ENCODE assay signal across 10 cellular contexts in genomic region chr20:10864076-10864672, GRCh38.
A peak's percentile ranks its signal among the peaks of the same experiment; 100 is the strongest.
DNase-seq lines count a peak whose midpoint lies in the region; ATAC-seq and TF ChIP-seq lines count a peak whose summit lies in the region.
"Had no signal": no experiment of that assay in that cellular context is flagged by ENCODE, and none has a peak within 500 bp of the region (broad histone marks: within the 10 kb centered on the region; RNA-seq: fewer than 3 reads in every experiment).

No MANE protein-coding gene starts in this region.

- H3K27ac ChIP-seq in A673 (ENCODE audit: low read depth, low read length, poor library complexity, severe bottlenecking) (no peak overlapping the region), adrenal gland (peak overlapping the region in 1 of 5 donors; percentile 18)
- H3K27ac ChIP-seq: BLaER1 treated with 17β-estradiol and CSF1 and Interleukin-3, amounts not matched to agents 10 nM and 100 nM had no signal

- CTCF ChIA-PET in A673 (lab: Charles Lee) = no interaction called here

- ATAC-seq in GM21381 (IDR thresholded peaks at IDR 0.05; ENCODE audit: unreplicated experiment) (no peak), HG02571 (IDR thresholded peaks at IDR 0.05; ENCODE audit: unreplicated experiment) (no peak)
- ATAC-seq: K562 had no signal

- no peaks in the 10 kb centered on the region for H3K36me3 Mint-ChIP-seq in chondrocyte (ENCODE audit: low read depth)

- no peak for TF ChIP-seq POLR2A in adrenal gland (IDR thresholded peaks at IDR 0.05)

- POLR2A ChIA-PET in A673 (lab: Charles Lee; ENCODE audit: low non-redundant PET) = no interaction called here

- WGBS in adrenal gland, 4 donors = 49 to 62% (median 51%) methylated on average over 7 to 8 of the region's 8 CpGs

- H3K36me3 ChIP-seq in A673 (ENCODE audit: insufficient read depth, low read length, poor library complexity, severe bottlenecking) (no peaks in the 10 kb centered on the region), adrenal gland (replicated peaks in 1 of 2) (no peaks in the 10 kb centered on the region)
- H3K36me3 ChIP-seq: BLaER1 treated with 17β-estradiol and CSF1 and Interleukin-3, amounts not matched to agents 10 nM and 100 nM had no signal

- H3K4me3 ChIP-seq in A673 (ENCODE audit: low read depth, low read length, poor library complexity, severe bottlenecking) (no peak overlapping the region), adrenal gland (no peak overlapping the region)
- H3K4me3 ChIP-seq: BLaER1 treated with 17β-estradiol and CSF1 and Interleukin-3, amounts not matched to agents 10 nM and 100 nM; K562 had no signal

- no TSS peak for BruUV-seq in A673 (replicated peaks; lab: Mats Ljungman, UMichigan)

- intact Hi-C loops in A673 (cut with micrococcal nuclease; ENCODE audit: unreplicated experiment) = no loop called here
- intact Hi-C loops in adrenal gland (cut with DNase I) = no loop called here

- peaks cover 3% of the 10 kb centered on the region for H3K4me1 ChIP-seq in A673 (ENCODE audit: insufficient read depth, low read length, poor library complexity, severe bottlenecking)
- H3K4me1 ChIP-seq in adrenal gland (replicated peaks in 1 of 2) = peaks cover 0 to 6% of the 10 kb centered on the region in 2 donors

- H3K27ac Mint-ChIP-seq in chondrocyte (ENCODE audit: unreplicated experiment) = peak overlapping the region; percentile 73

- H3K9me3 ChIP-seq in A673 (ENCODE audit: low read depth, low read length, poor library complexity, severe bottlenecking) = no peaks in the 10 kb centered on the region
- H3K9me3 ChIP-seq in adrenal gland (replicated peaks in 1 of 3) = no peaks in the 10 kb centered on the region
- H3K9me3 ChIP-seq: BLaER1 treated with 17β-estradiol and CSF1 and Interleukin-3, amounts not matched to agents 10 nM and 100 nM had no signal

- H3K4me1 Mint-ChIP-seq in chondrocyte (ENCODE audit: low read depth) = peaks cover 58% of the 10 kb centered on the region

- TF ChIP-seq CTCF in A673 (conservative IDR thresholded peaks at IDR 0.05; ENCODE audit: low read depth, low read length) = no peak
- no peak for TF ChIP-seq CTCF in chondrocyte (IDR thresholded peaks at IDR 0.05)
- no peak for TF ChIP-seq CTCF in adrenal gland (IDR thresholded peaks at IDR 0.05)

- H3K9me3 Mint-ChIP-seq in chondrocyte (ENCODE audit: low read depth) = peaks cover 3% of the 10 kb centered on the region

- DNase-seq in A673 (ENCODE audit: low spot score) = peak; percentile 4
- DNase-seq in LoVo (ENCODE audit: low spot score) = peak; percentile 79
- DNase-seq in chondrocyte (ENCODE audit: low spot score) = no peak
- peak; percentile 44 for DNase-seq in mucosa of gallbladder (ENCODE audit: low spot score)
- no peak for DNase-seq in putamen (ENCODE audit: low spot score)
- no peak for DNase-seq in adrenal gland

- no peak overlapping the region for H3K4me3 Mint-ChIP-seq in chondrocyte (ENCODE audit: unreplicated experiment)

- no peaks in the 10 kb centered on the region for H3K27me3 ChIP-seq in A673 (replicated peaks; ENCODE audit: insufficient read depth, low read depth, low read length, poor library complexity)
- no peaks in the 10 kb centered on the region for H3K27me3 ChIP-seq in adrenal gland
- H3K27me3 ChIP-seq: BLaER1 treated with 17β-estradiol and CSF1 and Interleukin-3, amounts not matched to agents 10 nM and 100 nM had no signal

- H3K27me3 Mint-ChIP-seq in chondrocyte (ENCODE audit: low read depth) = no peaks in the 10 kb centered on the region

Comparison
In these comparisons a context has a peak if more than half of its experiments do, and no peak if none do; other contexts are left out.
1. DNase-seq: peak in A673 (single experiment), LoVo (single experiment) and mucosa of gallbladder (single experiment); none in chondrocyte (single experiment), putamen (single experiment) and adrenal gland (0 of 7).